14 cellular contexts compared by ENCODE assay signal in genomic region chr4:26731342-26731741, GRCh38.
DNase-seq lines count a peak whose midpoint lies in the region; ATAC-seq and TF ChIP-seq lines count a peak whose summit lies in the region.
"Had no signal": no experiment of that assay in that cellular context is flagged by ENCODE, and none has a peak within 500 bp of the region (broad histone marks: within the 10 kb centered on the region; RNA-seq: fewer than 3 reads in every experiment).

No MANE protein-coding gene starts in this region.

- ATAC-seq in GM19025 (IDR thresholded peaks at IDR 0.05; ENCODE audit: low read depth, unreplicated experiment) (peak; percentile 91), HG02678 (IDR thresholded peaks at IDR 0.05; ENCODE audit: unreplicated experiment) (peak; percentile 82), HG03565 (IDR thresholded peaks at IDR 0.05; ENCODE audit: unreplicated experiment) (peak; percentile 93)
- ATAC-seq: effector memory CD8-positive, alpha-beta T cell had no signal

- no peak overlapping the region for H3K27ac ChIP-seq in RWPE1
- H3K27ac ChIP-seq: BLaER1 treated with 17β-estradiol and CSF1 and Interleukin-3, amounts not matched to agents 10 nM and 100 nM; parathyroid adenoma had no signal

- no peak for TF ChIP-seq CTCF in RWPE1 (conservative IDR thresholded peaks at IDR 0.05; ENCODE audit: low read depth)

- POLR2A ChIA-PET in RWPE1 (lab: Yijun Ruan, JAX; ENCODE audit: low non-redundant PET) = no interaction called here

- DNase-seq in ELR (ENCODE audit: low read depth) (peak; percentile 8), RWPE1 (ENCODE audit: low spot score) (no peak), HuH-7 (ENCODE audit: low spot score) (no peak), NCI-H1417 (lab: John Stamatoyannopoulos, UW) (no peak), A172 (ENCODE audit: low spot score) (no peak)
- DNase-seq: activated gamma-delta T cell treated with Interleukin-2 at 50 U/mL for 16 hours; effector memory CD8-positive, alpha-beta T cell; KG1; NCI-H526 treated with DMSO at 0.1 percent for 48 hours had no signal

- CTCF ChIA-PET in RWPE1 (lab: Yijun Ruan, JAX) = no interaction called here
